Comparison of ENCODE assay signal across 1 cellular context in genomic region chr17:2399572-2400473, GRCh38.
TF ChIP-seq lines count a peak whose summit lies in the region.

No MANE protein-coding gene starts in this region.

TF ChIP-seq in HepG2, 621 proteins besides CTCF, POLR2A, EP300 and RAD21 (continued from another document and continues in another):
- TF ChIP-seq, protein P1, sequence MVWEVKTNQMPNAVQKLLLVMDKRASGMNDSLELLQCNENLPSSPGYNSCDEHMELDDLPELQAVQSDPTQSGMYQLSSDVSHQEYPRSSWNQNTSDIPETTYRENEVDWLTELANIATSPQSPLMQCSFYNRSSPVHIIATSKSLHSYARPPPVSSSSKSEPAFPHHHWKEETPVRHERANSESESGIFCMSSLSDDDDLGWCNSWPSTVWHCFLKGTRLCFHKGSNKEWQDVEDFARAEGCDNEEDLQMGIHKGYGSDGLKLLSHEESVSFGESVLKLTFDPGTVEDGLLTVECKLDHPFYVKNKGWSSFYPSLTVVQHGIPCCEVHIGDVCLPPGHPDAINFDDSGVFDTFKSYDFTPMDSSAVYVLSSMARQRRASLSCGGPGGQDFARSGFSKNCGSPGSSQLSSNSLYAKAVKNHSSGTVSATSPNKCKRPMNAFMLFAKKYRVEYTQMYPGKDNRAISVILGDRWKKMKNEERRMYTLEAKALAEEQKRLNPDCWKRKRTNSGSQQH (CRISPR knock-in tag; IDR thresholded peaks at IDR 0.05; ENCODE audit: low read depth) = no peak; the same call in 1 of the 2 replicates
- no peak for TF ChIP-seq HOXA7 (CRISPR knock-in tag; IDR thresholded peaks at IDR 0.05)
- peak; percentile 76; the same call in 1 of the 2 replicates for TF ChIP-seq ZNF574 (CRISPR knock-in tag; IDR thresholded peaks at IDR 0.05)
- 0 out of 2 replicates have a peak, but pooled peaks have one; percentile 30 for TF ChIP-seq TOPORS (CRISPR knock-in tag; IDR thresholded peaks at IDR 0.05)
- TF ChIP-seq ERF (CRISPR knock-in tag; IDR thresholded peaks at IDR 0.05) = peak; percentile 60; the same call in 1 of the 2 replicates
- no peak for TF ChIP-seq SRF (IDR thresholded peaks at IDR 0.05; ENCODE audit: low read depth, low read length)
- TF ChIP-seq PREB (CRISPR knock-in tag; IDR thresholded peaks at IDR 0.05) = no peak
- TF ChIP-seq NFIC (IDR thresholded peaks at IDR 0.05; ENCODE audit: low read length) = no peak
- TF ChIP-seq HOXA9 (CRISPR knock-in tag; IDR thresholded peaks at IDR 0.05; ENCODE audit: borderline replicate concordance) = no peak
- TF ChIP-seq, protein P2, sequence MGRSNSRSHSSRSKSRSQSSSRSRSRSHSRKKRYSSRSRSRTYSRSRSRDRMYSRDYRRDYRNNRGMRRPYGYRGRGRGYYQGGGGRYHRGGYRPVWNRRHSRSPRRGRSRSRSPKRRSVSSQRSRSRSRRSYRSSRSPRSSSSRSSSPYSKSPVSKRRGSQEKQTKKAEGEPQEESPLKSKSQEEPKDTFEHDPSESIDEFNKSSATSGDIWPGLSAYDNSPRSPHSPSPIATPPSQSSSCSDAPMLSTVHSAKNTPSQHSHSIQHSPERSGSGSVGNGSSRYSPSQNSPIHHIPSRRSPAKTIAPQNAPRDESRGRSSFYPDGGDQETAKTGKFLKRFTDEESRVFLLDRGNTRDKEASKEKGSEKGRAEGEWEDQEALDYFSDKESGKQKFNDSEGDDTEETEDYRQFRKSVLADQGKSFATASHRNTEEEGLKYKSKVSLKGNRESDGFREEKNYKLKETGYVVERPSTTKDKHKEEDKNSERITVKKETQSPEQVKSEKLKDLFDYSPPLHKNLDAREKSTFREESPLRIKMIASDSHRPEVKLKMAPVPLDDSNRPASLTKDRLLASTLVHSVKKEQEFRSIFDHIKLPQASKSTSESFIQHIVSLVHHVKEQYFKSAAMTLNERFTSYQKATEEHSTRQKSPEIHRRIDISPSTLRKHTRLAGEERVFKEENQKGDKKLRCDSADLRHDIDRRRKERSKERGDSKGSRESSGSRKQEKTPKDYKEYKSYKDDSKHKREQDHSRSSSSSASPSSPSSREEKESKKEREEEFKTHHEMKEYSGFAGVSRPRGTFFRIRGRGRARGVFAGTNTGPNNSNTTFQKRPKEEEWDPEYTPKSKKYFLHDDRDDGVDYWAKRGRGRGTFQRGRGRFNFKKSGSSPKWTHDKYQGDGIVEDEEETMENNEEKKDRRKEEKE (IDR thresholded peaks at IDR 0.05) = no peak
- TF ChIP-seq PPARG (CRISPR knock-in tag; conservative IDR thresholded peaks at IDR 0.05) = no peak
- no peak for TF ChIP-seq FOXM1 (CRISPR knock-in tag; IDR thresholded peaks at IDR 0.05)
- no peak; the same call in 1 of the 2 replicates for TF ChIP-seq TFDP2 (CRISPR knock-in tag; IDR thresholded peaks at IDR 0.05)
- TF ChIP-seq ZNF792 (CRISPR knock-in tag; IDR thresholded peaks at IDR 0.05) = peak; percentile 61; the same call in 1 of the 2 replicates
- no peak for TF ChIP-seq AFF4 (CRISPR knock-in tag; IDR thresholded peaks at IDR 0.05)
- TF ChIP-seq ZNF326 (CRISPR knock-in tag; IDR thresholded peaks at IDR 0.05; ENCODE audit: borderline replicate concordance) = no peak
- peak; percentile 74 for TF ChIP-seq ZSCAN29 (CRISPR knock-in tag; conservative IDR thresholded peaks at IDR 0.05)
- TF ChIP-seq, protein P3, sequence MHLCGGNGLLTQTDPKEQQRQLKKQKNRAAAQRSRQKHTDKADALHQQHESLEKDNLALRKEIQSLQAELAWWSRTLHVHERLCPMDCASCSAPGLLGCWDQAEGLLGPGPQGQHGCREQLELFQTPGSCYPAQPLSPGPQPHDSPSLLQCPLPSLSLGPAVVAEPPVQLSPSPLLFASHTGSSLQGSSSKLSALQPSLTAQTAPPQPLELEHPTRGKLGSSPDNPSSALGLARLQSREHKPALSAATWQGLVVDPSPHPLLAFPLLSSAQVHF (CRISPR knock-in tag; IDR thresholded peaks at IDR 0.05) = no peak
- TF ChIP-seq HOXD1 (CRISPR knock-in tag; IDR thresholded peaks at IDR 0.05) = peak; percentile 47; the same call in 1 of the 2 replicates
- TF ChIP-seq ZNF609 (CRISPR knock-in tag; IDR thresholded peaks at IDR 0.05; ENCODE audit: borderline replicate concordance) = peak; percentile 35; the same call in 1 of the 2 replicates
- no peak for TF ChIP-seq SOX13 (IDR thresholded peaks at IDR 0.05)
- peak in 1 of 2 experiments; percentile 52; a peak in 1 of 4 replicates for TF ChIP-seq SOX13 (CRISPR knock-in tag; conservative IDR thresholded peaks at IDR 0.05 in 1 of 2, IDR thresholded peaks at IDR 0.05 in 1 of 2)
- peak; percentile 67; the same call in 1 of the 2 replicates for TF ChIP-seq DRAP1 (CRISPR knock-in tag; IDR thresholded peaks at IDR 0.05)
- no peak for TF ChIP-seq PTBP1 (IDR thresholded peaks at IDR 0.05; ENCODE audit: low read depth, low read length, poor library complexity, severe bottlenecking)
- no peak for TF ChIP-seq MATR3 (CRISPR knock-in tag; IDR thresholded peaks at IDR 0.05)
- TF ChIP-seq RARG (CRISPR knock-in tag; IDR thresholded peaks at IDR 0.05; ENCODE audit: low read depth) = no peak
- TF ChIP-seq THAP9 (CRISPR knock-in tag; IDR thresholded peaks at IDR 0.05; ENCODE audit: borderline replicate concordance) = no peak
- TF ChIP-seq ZMYM4 (CRISPR knock-in tag; IDR thresholded peaks at IDR 0.05) = peak; percentile 65; the same call in 1 of the 2 replicates
- peak; percentile 79 for TF ChIP-seq JUN (CRISPR knock-in tag; IDR thresholded peaks at IDR 0.05)
